Comparison of ENCODE assay signal across 1 cellular context in genomic region chr3:125035217-125035616, GRCh38.
TF ChIP-seq lines count a peak whose summit lies in the region.

No MANE protein-coding gene starts in this region.

TF ChIP-seq in GM23338, 12 proteins besides CTCF, POLR2A, EP300 and RAD21 (continued from another document):
- TF ChIP-seq POLR2AphosphoS5 (IDR thresholded peaks at IDR 0.05; ENCODE audit: low read depth) (no peak), NANOG (IDR thresholded peaks at IDR 0.05; ENCODE audit: borderline replicate concordance) (no peak), REST (IDR thresholded peaks at IDR 0.05; ENCODE audit: unreplicated experiment) (no peak)
